ENCODE assay signal across 9 cellular contexts in the genomic region with DNA sequence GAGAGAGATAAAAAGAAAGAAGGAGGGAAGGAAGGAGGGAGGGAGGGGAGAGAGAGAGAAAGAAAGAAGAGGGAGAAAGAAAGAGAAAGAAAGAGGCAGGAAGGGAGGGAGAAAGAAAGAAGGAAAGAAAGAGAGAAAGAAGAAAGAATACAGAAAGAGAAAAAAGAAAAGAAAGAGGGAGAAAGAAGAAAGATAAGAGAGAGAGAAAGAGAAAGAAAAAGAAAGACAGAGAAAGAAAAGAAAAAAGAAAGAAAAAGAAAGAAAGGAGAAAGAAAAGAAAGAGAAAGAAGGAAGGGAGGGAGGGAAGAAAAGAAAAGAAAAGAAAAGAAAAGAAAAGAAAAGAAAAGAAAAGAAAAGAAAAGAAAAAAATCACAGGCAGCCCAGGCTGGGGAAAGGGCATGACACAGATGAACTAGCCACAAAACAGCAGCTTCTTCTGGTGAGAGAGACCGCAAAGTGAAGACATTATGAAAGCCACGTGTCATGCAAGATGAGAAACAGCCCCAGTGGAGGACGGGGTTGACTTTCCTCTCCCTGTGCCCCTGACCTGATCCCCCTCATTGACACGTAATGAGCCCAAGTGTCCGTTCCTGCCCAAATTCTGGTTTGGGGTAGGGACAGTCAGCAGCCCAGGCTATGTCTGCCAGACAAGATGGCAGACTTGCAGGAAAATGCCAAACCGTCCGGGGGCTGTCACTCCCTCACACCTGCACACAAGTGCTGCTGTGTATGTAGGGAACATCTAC.
DNase-seq lines count a peak whose midpoint lies in the region; ATAC-seq, FAIRE-seq and TF ChIP-seq lines count a peak whose summit lies in the region.
"Had no signal": no experiment of that assay in that cellular context is flagged by ENCODE, and none has a peak within 500 bp of the region (broad histone marks: within the 10 kb centered on the region; RNA-seq: fewer than 3 reads in every experiment).

No MANE protein-coding gene starts in this region.

- H3K4me3 ChIP-seq in AG10803 (ENCODE audit: low read length), result peak overlapping the region; percentile 9; the same call in 1 of the 2 replicates
- H3K4me3 ChIP-seq in H1 (ENCODE audit: extremely low read depth in 1 of 4, insufficient read depth in 2 of 4, low read depth in 3 of 4, low read length in 4 of 4), result no peak overlapping the region

- H3K9ac ChIP-seq in H1 (replicated peaks in 1 of 4; ENCODE audit: extremely low read depth in 1 of 4, low read depth in 3 of 4, low read length in 3 of 4), result no peak overlapping the region

- H2BK15ac ChIP-seq in H1 (ENCODE audit: low read length), result no peak overlapping the region

- ATAC-seq in HG03064 (IDR thresholded peaks at IDR 0.05; ENCODE audit: low read depth, unreplicated experiment) (peak; percentile 49), GM19328 (IDR thresholded peaks at IDR 0.05; ENCODE audit: unreplicated experiment) (no peak), foreskin keratinocyte (no peak), left ventricle myocardium superior (no peak)
- ATAC-seq: Panc1 had no signal

- no peaks in the 10 kb centered on the region for H3K36me3 ChIP-seq in H1 (ENCODE audit: control insufficient read depth in 2 of 4, insufficient read depth in 4 of 4, low read length in 3 of 4)

- H3K79me2 ChIP-seq in H1 (ENCODE audit: control insufficient read depth in 1 of 2, insufficient read depth in 2 of 2, low read length in 2 of 2), result no peaks in the 10 kb centered on the region; a peak in 1 of 4 replicates

- H4K91ac ChIP-seq in H1 (replicated peaks; ENCODE audit: insufficient read length, low read length), result no peak overlapping the region

- no peak overlapping the region for H3K23ac ChIP-seq in H1 (ENCODE audit: insufficient read length)

- H2BK20ac ChIP-seq in H1 (ENCODE audit: low read length), result no peak overlapping the region

- in situ Hi-C loops in ACHN (cut with HindIII; ENCODE audit: low pct_ligation_motif_present, low pct_unique_long_range_greater_than_20kb, low sequenced_read_pairs), result no loop called here

- H3K9me3 ChIP-seq in H1 (ENCODE audit: insufficient read depth in 2 of 2, low read depth in 1 of 2, low read length in 1 of 2), result no peaks in the 10 kb centered on the region

- no peak overlapping the region for H3K56ac ChIP-seq in H1 (replicated peaks; ENCODE audit: insufficient read length, low read depth, low read length)

- H4K20me1 ChIP-seq in H1 (replicated peaks in 1 of 2; ENCODE audit: control insufficient read depth in 1 of 2, insufficient read depth in 2 of 2, low read length in 2 of 2), result no peaks in the 10 kb centered on the region

- H2AFZ ChIP-seq in H1 (ENCODE audit: low read length), result no peak overlapping the region

- intact Hi-C loops in left ventricle myocardium superior (cut with micrococcal nuclease), result no loop called here

- no peak overlapping the region for H2AK5ac ChIP-seq in H1 (ENCODE audit: low read depth, low read length)

- no peak overlapping the region for H2BK5ac ChIP-seq in H1 (ENCODE audit: low read depth, low read length)

- no peak overlapping the region for H3K14ac ChIP-seq in H1 (ENCODE audit: insufficient read length)

- H3K4me1 ChIP-seq in H1 (replicated peaks in 1 of 4; ENCODE audit: control insufficient read depth in 3 of 4, insufficient read depth in 4 of 4, low read length in 3 of 4) (no peaks in the 10 kb centered on the region), foreskin keratinocyte (peaks cover 4% of the 10 kb centered on the region)

- CTCF ChIA-PET in H1 (lab: Charles Lee; ENCODE audit: partially characterized antibody), result interaction anchor here (1.1 kb wide), 1 partner anchor 12 kb away, joined by 3 read pairs; no protein-coding TSS in a partner anchor

- no peak for TF ChIP-seq EP300 in H1 (IDR thresholded peaks at IDR 0.05; ENCODE audit: borderline replicate concordance in 1 of 2, low read depth in 2 of 2, low read length in 2 of 2)

- POLR2A ChIA-PET in H1 (lab: Charles Lee; ENCODE audit: partially characterized antibody), result interaction anchor here (0.6 kb wide), 1 partner anchor 47 kb away, joined by 3 read pairs; no protein-coding TSS in a partner anchor

- no peaks in the 10 kb centered on the region; the same call in 1 of the 2 replicates for H3K79me1 ChIP-seq in H1 (ENCODE audit: low read depth, low read length)

- no peak for TF ChIP-seq RAD21 in H1 (IDR thresholded peaks at IDR 0.05 in 1 of 2, conservative IDR thresholded peaks at IDR 0.05 in 1 of 2; ENCODE audit: low read depth in 2 of 2, low read length in 2 of 2)

- no peak overlapping the region for H4K5ac ChIP-seq in H1 (ENCODE audit: insufficient read length, low read depth, low read length)

- peak overlapping the region; percentile 13 for H3K18ac ChIP-seq in H1 (ENCODE audit: extremely low read depth, low read length)

- no peak for FAIRE-seq in H1 (lab: Jason Lieb, UNC)

- WGBS in H1 (ENCODE audit: extremely low coverage in 1 of 2, insufficient coverage in 1 of 2, insufficient read length in 1 of 2, insufficient replicate concordance in 2 of 2, low coverage in 1 of 2, low lambda C conversion rate in 2 of 2, missing lambda C conversion rate in 1 of 2), 2 experiments, result 84% methylated on average over 7 of the region's 7 CpGs; no CpG with 5 or more reads in 1 of the 2 experiments

- H3K4me2 ChIP-seq in H1 (ENCODE audit: insufficient read depth in 1 of 2, low read depth in 2 of 2, low read length in 2 of 2), result no peak overlapping the region

- H3K27me3 ChIP-seq in H1 (replicated peaks in 1 of 4; ENCODE audit: control insufficient read depth in 3 of 4, extremely low read depth in 1 of 4, insufficient read depth in 3 of 4, low read length in 3 of 4), result no peaks in the 10 kb centered on the region
- no peaks in the 10 kb centered on the region for H3K27me3 ChIP-seq in foreskin keratinocyte

- H3K23me2 ChIP-seq in H1 (ENCODE audit: low read depth, low read length), result no peaks in the 10 kb centered on the region

- TF ChIP-seq CTCF in AG10803 (conservative IDR thresholded peaks at IDR 0.05; ENCODE audit: low read length) (no peak), H1 (IDR thresholded peaks at IDR 0.05; ENCODE audit: control extremely low read depth in 1 of 3, insufficient read depth in 1 of 3, low read depth in 1 of 3, low read length in 3 of 3) (no peak), foreskin keratinocyte (conservative IDR thresholded peaks at IDR 0.05) (no peak)

- no peak overlapping the region for H2BK12ac ChIP-seq in H1 (ENCODE audit: low read depth, low read length)

- 0 out of 2 replicates have a peak overlapping the region, but pooled peaks have one; percentile 28 for H4K8ac ChIP-seq in H1 (ENCODE audit: extremely low read depth, insufficient read depth, low read length)

- no peak overlapping the region for H2BK120ac ChIP-seq in H1 (replicated peaks; ENCODE audit: low read depth, low read length)

- DNase-seq in AG10803 (ENCODE audit: low read depth) (peak; percentile 68), H1 (ENCODE audit: low read depth in 1 of 2, low spot score in 2 of 2) (no peak), ACHN (no peak), foreskin keratinocyte (no peak), left ventricle myocardium superior (no peak)
- peak; percentile 33 to 46 for DNase-seq in activated CD4-positive, alpha-beta T cell treated with anti-CD3 and anti-CD28 coated beads for 4 hours

- TF ChIP-seq POLR2A in H1 (IDR thresholded peaks at IDR 0.05; ENCODE audit: control extremely low read depth in 1 of 2, low read depth in 2 of 2, low read length in 2 of 2), result no peak

- no peak overlapping the region for H3K4ac ChIP-seq in H1 (replicated peaks; ENCODE audit: insufficient read length, low read depth, low read length)

- H3K27ac ChIP-seq in H1 (ENCODE audit: low read depth, low read length) (no peak overlapping the region), foreskin keratinocyte (no peak overlapping the region)

TF ChIP-seq in H1, 55 proteins besides CTCF, POLR2A, EP300 and RAD21:
- TF ChIP-seq TAF1 (IDR thresholded peaks at IDR 0.05; ENCODE audit: low read depth, low read length) (no peak), CBX5 (IDR thresholded peaks at IDR 0.05; ENCODE audit: low read depth, low read length) (no peak), CREB1 (IDR thresholded peaks at IDR 0.05) (no peak), SUZ12 (IDR thresholded peaks at IDR 0.05; ENCODE audit: low read length) (no peak), PHF8 (conservative IDR thresholded peaks at IDR 0.05; ENCODE audit: low read depth, low read length) (no peak)

Comparison
In these comparisons a context has a peak if more than half of its experiments do, and no peak if none do; other contexts are left out.
1. DNase-seq: peak in AG10803 (single experiment) and activated CD4-positive, alpha-beta T cell treated with anti-CD3 and anti-CD28 coated beads for 4 hours (2 of 2); none in H1 (0 of 2), ACHN (single experiment), foreskin keratinocyte (0 of 2) and left ventricle myocardium superior (single experiment).